14 cellular contexts compared by ENCODE assay signal in genomic region chr3:171393032-171393744, GRCh38.
DNase-seq lines count a peak whose midpoint lies in the region; ATAC-seq, FAIRE-seq and TF ChIP-seq lines count a peak whose summit lies in the region.
"Had no signal": no experiment of that assay in that cellular context is flagged by ENCODE, and none has a peak within 500 bp of the region (broad histone marks: within the 10 kb centered on the region; RNA-seq: fewer than 3 reads in every experiment).

No MANE protein-coding gene starts in this region.

- no peaks in the 10 kb centered on the region for H3K27me3 ChIP-seq in lung (ENCODE audit: control insufficient read depth, insufficient read depth)

- H3K9me3 ChIP-seq in lung (ENCODE audit: control insufficient read depth in 2 of 2, insufficient read depth in 1 of 2, low read length in 1 of 2): no peaks in the 10 kb centered on the region

- H3K27ac Mint-ChIP-seq in stimulated activated naive CD8-positive, alpha-beta T cell treated with anti-CD3 and anti-CD28 coated beads, Interleukin-15, amount 100 ng/mL, for 72 hours: peak overlapping the region in 1 of 2 donors; percentile 74
- H3K27ac Mint-ChIP-seq: CD4-positive, CD25-positive, alpha-beta regulatory T cell had no signal

- no peak for ATAC-seq in lung (ENCODE audit: insufficient read depth, low FRiP score)
- ATAC-seq in stimulated activated naive CD8-positive, alpha-beta T cell treated with anti-CD3 and anti-CD28 coated beads, Interleukin-15, amount 100 ng/mL, for 72 hours: no peak
- ATAC-seq: left colon had no signal

- TF ChIP-seq CTCF in lung (IDR thresholded peaks at IDR 0.05; ENCODE audit: control extremely low read depth, extremely low read depth) (no peak), D721Med (IDR thresholded peaks at IDR 0.05; ENCODE audit: insufficient read depth, missing control alignments) (no peak)

- H3K4me1 Mint-ChIP-seq in stimulated activated naive CD8-positive, alpha-beta T cell treated with anti-CD3 and anti-CD28 coated beads, Interleukin-15, amount 100 ng/mL, for 72 hours: peaks cover 35% of the 10 kb centered on the region

- peak overlapping the region; percentile 48 to 52 for H3K27ac ChIP-seq in lung (ENCODE audit: low read depth in 1 of 2, low read length in 1 of 2)

- peaks cover 10 to 12% of the 10 kb centered on the region in 2 donors for H3K9me3 Mint-ChIP-seq in stimulated activated naive CD8-positive, alpha-beta T cell treated with anti-CD3 and anti-CD28 coated beads, Interleukin-15, amount 100 ng/mL, for 72 hours

- H3K4me3 Mint-ChIP-seq in stimulated activated naive CD8-positive, alpha-beta T cell treated with anti-CD3 and anti-CD28 coated beads, Interleukin-15, amount 100 ng/mL, for 72 hours: no peak overlapping the region
- H3K4me3 Mint-ChIP-seq: CD4-positive, CD25-positive, alpha-beta regulatory T cell had no signal

- no peaks in the 10 kb centered on the region for H3K36me3 ChIP-seq in lung (ENCODE audit: control insufficient read depth in 2 of 2, insufficient read depth in 2 of 2, low read length in 2 of 2)

- no peaks in the 10 kb centered on the region for H3K27me3 Mint-ChIP-seq in stimulated activated naive CD8-positive, alpha-beta T cell treated with anti-CD3 and anti-CD28 coated beads, Interleukin-15, amount 100 ng/mL, for 72 hours
- H3K27me3 Mint-ChIP-seq: CD4-positive, CD25-positive, alpha-beta regulatory T cell had no signal

- CTCF ChIA-PET in HEK293T (lab: Yijun Ruan, JAX): no interaction called here

- FAIRE-seq in D721Med (lab: Jason Lieb, UNC): no peak
- FAIRE-seq: GM12891 had no signal

- DNase-seq in Daoy (ENCODE audit: low read depth): peak; percentile 30
- DNase-seq in NCI-H2227 (lab: John Stamatoyannopoulos, UW; ENCODE audit: unreplicated experiment): peak; percentile 60
- DNase-seq in dermis blood vessel endothelial cell: peak; percentile 62
- no peak for DNase-seq in lung (ENCODE audit: low spot score)
- DNase-seq in stimulated activated naive CD8-positive, alpha-beta T cell treated with anti-CD3 and anti-CD28 coated beads, Interleukin-15, amount 100 ng/mL, for 72 hours: no peak
- no peak for DNase-seq in HEK293T (ENCODE audit: extremely low spot score)
- no peak for DNase-seq in OCI-M1 (lab: John Stamatoyannopoulos, UW)
- no peak for DNase-seq in D721Med (ENCODE audit: insufficient read length, low spot score)
- DNase-seq: activated gamma-delta T cell; CD4-positive, CD25-positive, alpha-beta regulatory T cell; left colon; RPMI8226; stimulated activated CD8-positive, alpha-beta memory T cell treated with anti-CD3 and anti-CD28 coated beads, Interleukin-4, amount 100 ng/mL, for 48 hours had no signal

- POLR2A ChIA-PET in HEK293T (lab: Yijun Ruan, JAX): no interaction called here

- no peak overlapping the region for H3K4me3 ChIP-seq in lung

- peaks cover 2 to 17% of the 10 kb centered on the region in 2 donors for H3K4me1 ChIP-seq in lung (ENCODE audit: control insufficient read depth in 2 of 2, insufficient read depth in 2 of 2, low read length in 2 of 2)

- WGBS in lung, 2 donors: 35 to 63% methylated on average over 7 of the region's 7 CpGs

TF ChIP-seq in HEK293T, 16 proteins besides CTCF, POLR2A, EP300 and RAD21:
- TF ChIP-seq CTBP1 (IDR thresholded peaks at IDR 0.05; ENCODE audit: borderline replicate concordance) (no peak), LEF1 (IDR thresholded peaks at IDR 0.05; ENCODE audit: borderline replicate concordance) (no peak), HDGF (IDR thresholded peaks at IDR 0.05; ENCODE audit: borderline replicate concordance) (no peak), FOXM1 (IDR thresholded peaks at IDR 0.05; ENCODE audit: borderline replicate concordance) (no peak), TARDBP (IDR thresholded peaks at IDR 0.05) (no peak), SP1 (IDR thresholded peaks at IDR 0.05) (no peak), SUZ12 (IDR thresholded peaks at IDR 0.05) (no peak), PKNOX1 (IDR thresholded peaks at IDR 0.05) (no peak), L3MBTL2 (conservative IDR thresholded peaks at IDR 0.05) (no peak), BHLHE40 (IDR thresholded peaks at IDR 0.05; ENCODE audit: borderline replicate concordance) (no peak), NFRKB (IDR thresholded peaks at IDR 0.05) (no peak), ARNT (IDR thresholded peaks at IDR 0.05) (no peak), FOXK2 (IDR thresholded peaks at IDR 0.05) (no peak), ZNF384 (IDR thresholded peaks at IDR 0.05) (no peak), FOXA1 (IDR thresholded peaks at IDR 0.05) (no peak), ELF4 (IDR thresholded peaks at IDR 0.05) (no peak)

Comparison
In these comparisons a context has a peak if more than half of its experiments do, and no peak if none do; other contexts are left out.
1. DNase-seq: peak in Daoy (single experiment), NCI-H2227 (single experiment) and dermis blood vessel endothelial cell (single experiment); none in lung (single experiment), stimulated activated naive CD8-positive, alpha-beta T cell treated with anti-CD3 and anti-CD28 coated beads, Interleukin-15, amount 100 ng/mL, for 72 hours (0 of 2), HEK293T (single experiment), OCI-M1 (single experiment) and D721Med (single experiment).